In the genomic region with DNA sequence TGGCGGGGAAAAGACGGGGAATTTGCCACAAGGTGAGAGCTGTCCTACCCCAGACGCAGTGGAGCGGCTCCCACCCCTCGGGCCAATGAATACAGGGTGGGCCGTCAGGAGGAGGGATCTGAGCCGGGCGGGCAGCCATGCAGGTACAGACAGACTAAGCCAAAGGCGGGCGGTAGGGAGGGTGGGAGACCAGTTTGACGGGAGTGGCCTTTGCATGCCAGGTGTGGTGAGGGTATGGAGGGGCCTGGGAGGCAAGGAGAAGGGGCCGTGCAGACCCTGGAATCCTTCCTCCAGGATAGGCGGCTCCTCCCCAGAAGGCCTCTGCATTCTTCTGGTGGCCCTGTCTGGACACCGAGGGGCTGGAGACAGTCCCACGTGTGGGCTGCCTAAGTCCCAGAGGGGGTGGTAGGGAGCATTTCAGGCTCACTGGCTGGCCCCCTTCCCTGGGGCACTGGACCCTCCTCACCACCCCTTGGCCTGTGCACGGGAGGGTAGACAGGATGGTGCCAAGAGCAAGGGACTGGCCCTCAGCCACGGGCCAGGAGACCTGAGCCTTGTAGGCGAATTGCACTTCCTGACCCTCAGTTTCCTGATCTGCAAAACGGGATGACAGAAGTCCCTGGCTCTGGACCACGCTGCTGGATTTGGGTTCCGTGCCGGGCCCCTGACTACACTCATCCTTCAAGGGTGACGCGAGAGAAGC, we compare ENCODE assay signal across 1 cellular context.
TF ChIP-seq lines count a peak whose summit lies in the region.

No MANE protein-coding gene starts in this region.

TF ChIP-seq in HCT116, 20 proteins besides CTCF, POLR2A, EP300 and RAD21:
- no peak for TF ChIP-seq CBX3 (IDR thresholded peaks at IDR 0.05; ENCODE audit: low read depth)
- TF ChIP-seq JUND (IDR thresholded peaks at IDR 0.05), result no peak
- no peak for TF ChIP-seq SRF (IDR thresholded peaks at IDR 0.05; ENCODE audit: low read depth)
- TF ChIP-seq, protein P1, sequence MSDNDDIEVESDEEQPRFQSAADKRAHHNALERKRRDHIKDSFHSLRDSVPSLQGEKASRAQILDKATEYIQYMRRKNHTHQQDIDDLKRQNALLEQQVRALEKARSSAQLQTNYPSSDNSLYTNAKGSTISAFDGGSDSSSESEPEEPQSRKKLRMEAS (IDR thresholded peaks at IDR 0.05), result no peak
- no peak for TF ChIP-seq CEBPB (IDR thresholded peaks at IDR 0.05; ENCODE audit: low read depth)
- TF ChIP-seq POLR2AphosphoS5 (IDR thresholded peaks at IDR 0.05; ENCODE audit: low read depth, low read length), result no peak
